In genomic region chr1:40844887-40845878, GRCh38 we compare ENCODE assay signal across 12 cellular contexts. TPM values are rescaled to one million over a fixed set of nuclear protein-coding genes. Genes with fewer than 3 reads are reported as not detected.
A peak's percentile ranks its signal among the peaks of the same experiment; 100 is the strongest.
DNase-seq lines count a peak whose midpoint lies in the region; ATAC-seq and TF ChIP-seq lines count a peak whose summit lies in the region.
"Had no signal": no experiment of that assay in that cellular context is flagged by ENCODE, and none has a peak within 500 bp of the region (broad histone marks: within the 10 kb centered on the region; RNA-seq: fewer than 3 reads in every experiment).

No MANE protein-coding gene starts in this region.

- no peaks in the 10 kb centered on the region for H3K79me1 ChIP-seq in IMR-90 (ENCODE audit: low read depth in 1 of 2, low read length in 2 of 2)

- H3K9ac ChIP-seq in IMR-90 (ENCODE audit: low read depth, low read length) = no peak overlapping the region

- TF ChIP-seq CTCF in IMR-90 (conservative IDR thresholded peaks at IDR 0.05; ENCODE audit: low read depth, low read length) (no peak), nephron (IDR thresholded peaks at IDR 0.05; ENCODE audit: unreplicated experiment in 3 of 3) (no peak), foreskin fibroblast (IDR thresholded peaks at IDR 0.05; ENCODE audit: low read depth, low read length) (no peak)

- no peak overlapping the region for H2BK15ac ChIP-seq in IMR-90 (ENCODE audit: low read depth, low read length)

- no peak overlapping the region for H3K4me3 ChIP-seq in IMR-90 (ENCODE audit: insufficient read depth, low read depth, low read length)
- no peak overlapping the region for H3K4me3 ChIP-seq in foreskin fibroblast (ENCODE audit: low read depth in 1 of 2, low read length in 2 of 2)
- H3K4me3 ChIP-seq: left ventricle myocardium inferior, SJSA1 had no signal

- no peaks in the 10 kb centered on the region for H3K36me3 ChIP-seq in IMR-90 (ENCODE audit: control insufficient read depth, insufficient read depth, low read length)
- H3K36me3 ChIP-seq: left ventricle myocardium inferior, SJSA1 had no signal

- H3K27ac Mint-ChIP-seq in activated CD4-positive, alpha-beta T cell treated with anti-CD3 and anti-CD28 coated beads, Interleukin-2, amount 10 ng/mL, durations not matched to agents 24 days and 14 days = peak overlapping the region; percentile 71
- peak overlapping the region; percentile 85 for H3K27ac Mint-ChIP-seq in activated CD8-positive, alpha-beta T cell treated with anti-CD3 and anti-CD28 coated beads, Interleukin-2, amount 10 ng/mL, durations not matched to agents 7 days and 5 days
- H3K27ac Mint-ChIP-seq in nephron = peak overlapping the region in 2 of 3 experiments; percentile 50 to 53

- H3K9me1 ChIP-seq in IMR-90 (ENCODE audit: insufficient read depth, low read length) = no peaks in the 10 kb centered on the region

- H2BK5ac ChIP-seq in IMR-90 (ENCODE audit: low read depth, low read length, poor library complexity, severe bottlenecking) = no peak overlapping the region

- in situ Hi-C loops in IMR-90 (cut with MboI; ENCODE audit: low sequenced_read_pairs) = loop anchor here (5.0 to 10.0 kb wide), 2 partner anchors 107 to 220 kb away; no protein-coding TSS in a partner anchor

- H2AK9ac ChIP-seq in IMR-90 (replicated peaks; ENCODE audit: low read depth, low read length, poor library complexity) = no peak overlapping the region

- H3K27me3 ChIP-seq in IMR-90 (ENCODE audit: control insufficient read depth, insufficient read depth, low read length) = peaks cover 13% of the 10 kb centered on the region
- H3K27me3 ChIP-seq: SJSA1 had no signal

- no peak overlapping the region for H4K8ac ChIP-seq in IMR-90 (ENCODE audit: low read depth in 2 of 2, low read length in 2 of 2)

- H2AK5ac ChIP-seq in IMR-90 (ENCODE audit: low read depth, low read length) = no peak overlapping the region

- H4K20me1 ChIP-seq in IMR-90 (ENCODE audit: insufficient read depth, low read length) = no peaks in the 10 kb centered on the region; the same call in 1 of the 2 replicates

- H3K4me1 Mint-ChIP-seq in activated CD4-positive, alpha-beta T cell treated with anti-CD3 and anti-CD28 coated beads, Interleukin-2, amount 10 ng/mL, durations not matched to agents 24 days and 14 days = peaks cover 50% of the 10 kb centered on the region
- peaks cover 48% of the 10 kb centered on the region for H3K4me1 Mint-ChIP-seq in activated CD8-positive, alpha-beta T cell treated with anti-CD3 and anti-CD28 coated beads, Interleukin-2, amount 10 ng/mL, durations not matched to agents 7 days and 5 days (ENCODE audit: low read depth)
- no peaks in the 10 kb centered on the region for H3K4me1 Mint-ChIP-seq in nephron

- no peak overlapping the region for H3K4ac ChIP-seq in IMR-90 (ENCODE audit: low read depth, low read length)

- DNase-seq in activated CD4-positive, alpha-beta T cell treated with anti-CD3 and anti-CD28 coated beads, Interleukin-2, amount 10 ng/mL, durations not matched to agents 24 days and 14 days = peak; percentile 73
- no peak for DNase-seq in activated CD4-positive, alpha-beta T cell treated with anti-CD3 and anti-CD28 coated beads, Interleukin-2, amount 50 U/mL, for 4 hours
- DNase-seq in IMR-90 (no peak), foreskin fibroblast (no peak), cortex of kidney (lab: John Stamatoyannopoulos, UW) (no peak)
- DNase-seq in activated CD8-positive, alpha-beta T cell treated with anti-CD3 and anti-CD28 coated beads, Interleukin-2, amount 10 ng/mL, durations not matched to agents 7 days and 5 days = peak; percentile 40
- DNase-seq: ACHN; left ventricle myocardium inferior; NK-92 treated with Interleukin-12 subunit alpha and Interleukin-12 subunit beta, amount 100 ng/mL, for 24 hours had no signal

- no peak for TF ChIP-seq POLR2A in IMR-90 (IDR thresholded peaks at IDR 0.05; ENCODE audit: low read depth, low read length)

- H3K4me3 Mint-ChIP-seq in activated CD4-positive, alpha-beta T cell treated with anti-CD3 and anti-CD28 coated beads, Interleukin-2, amount 10 ng/mL, durations not matched to agents 24 days and 14 days = peak overlapping the region; percentile 47
- peak overlapping the region; percentile 60 for H3K4me3 Mint-ChIP-seq in activated CD8-positive, alpha-beta T cell treated with anti-CD3 and anti-CD28 coated beads, Interleukin-2, amount 10 ng/mL, durations not matched to agents 7 days and 5 days
- no peak overlapping the region for H3K4me3 Mint-ChIP-seq in nephron

- no peak overlapping the region for H2AFZ ChIP-seq in IMR-90 (replicated peaks; ENCODE audit: low read length, poor library complexity)

- no peak overlapping the region for H3K56ac ChIP-seq in IMR-90 (ENCODE audit: extremely low read depth, insufficient read depth, low read length)

- no TSS peak for BruUV-seq in IMR-90 (replicated peaks; lab: Mats Ljungman, UMichigan)

- ATAC-seq in IMR-90 (ENCODE audit: low read depth) (no peak), GM21423 (IDR thresholded peaks at IDR 0.05; ENCODE audit: unreplicated experiment) (no peak)
- ATAC-seq in activated CD8-positive, alpha-beta T cell treated with anti-CD3 and anti-CD28 coated beads, Interleukin-2, amount 10 ng/mL, durations not matched to agents 7 days and 5 days = peak; percentile 43

- H3K27ac ChIP-seq in IMR-90 (ENCODE audit: insufficient read depth, low read length) = no peak overlapping the region
- H3K27ac ChIP-seq: left ventricle myocardium inferior, SJSA1 had no signal

- WGBS in IMR-90 (ENCODE audit: extremely low coverage in 2 of 2, insufficient read length in 1 of 2), 2 experiments = 40% methylated on average over 2 of the region's 9 CpGs; no CpG with 5 or more reads in 1 of the 2 experiments

- no peak overlapping the region for H3K18ac ChIP-seq in IMR-90 (ENCODE audit: low read depth, low read length)

- peaks cover 2% of the 10 kb centered on the region for H3K36me3 Mint-ChIP-seq in activated CD4-positive, alpha-beta T cell treated with anti-CD3 and anti-CD28 coated beads, Interleukin-2, amount 10 ng/mL, durations not matched to agents 24 days and 14 days (ENCODE audit: low read depth)
- H3K36me3 Mint-ChIP-seq in activated CD8-positive, alpha-beta T cell treated with anti-CD3 and anti-CD28 coated beads, Interleukin-2, amount 10 ng/mL, durations not matched to agents 7 days and 5 days (ENCODE audit: low read depth) = peaks cover 8% of the 10 kb centered on the region
- H3K36me3 Mint-ChIP-seq in nephron (ENCODE audit: low read depth) = no peaks in the 10 kb centered on the region

- no peak for TF ChIP-seq RAD21 in IMR-90 (IDR thresholded peaks at IDR 0.05; ENCODE audit: low read length)

- peaks cover 3% of the 10 kb centered on the region for H3K27me3 Mint-ChIP-seq in activated CD4-positive, alpha-beta T cell treated with anti-CD3 and anti-CD28 coated beads, Interleukin-2, amount 10 ng/mL, durations not matched to agents 24 days and 14 days
- no peaks in the 10 kb centered on the region for H3K27me3 Mint-ChIP-seq in activated CD8-positive, alpha-beta T cell treated with anti-CD3 and anti-CD28 coated beads, Interleukin-2, amount 10 ng/mL, durations not matched to agents 7 days and 5 days (ENCODE audit: low read depth)
- peaks cover 5% of the 10 kb centered on the region for H3K27me3 Mint-ChIP-seq in nephron (ENCODE audit: low read depth)

- dilution Hi-C loops in IMR-90 (cut with HindIII; ENCODE audit: low sequenced_read_pairs, unreplicated experiment) = no loop called here

- no peak overlapping the region for H2BK20ac ChIP-seq in IMR-90 (ENCODE audit: low read depth, low read length)

- 0 out of 2 replicates have a peak overlapping the region, but pooled peaks have one; percentile 10 for H3K23ac ChIP-seq in IMR-90 (ENCODE audit: low read depth, low read length)

- H3K4me1 ChIP-seq in IMR-90 (ENCODE audit: control insufficient read depth, insufficient read depth, low read length) = no peaks in the 10 kb centered on the region
- H3K4me1 ChIP-seq: SJSA1 had no signal

- H4K5ac ChIP-seq in IMR-90 (ENCODE audit: low read depth, low read length) = no peak overlapping the region

- peaks cover 6% of the 10 kb centered on the region for H3K9me3 Mint-ChIP-seq in activated CD4-positive, alpha-beta T cell treated with anti-CD3 and anti-CD28 coated beads, Interleukin-2, amount 10 ng/mL, durations not matched to agents 24 days and 14 days
- no peaks in the 10 kb centered on the region for H3K9me3 Mint-ChIP-seq in activated CD8-positive, alpha-beta T cell treated with anti-CD3 and anti-CD28 coated beads, Interleukin-2, amount 10 ng/mL, durations not matched to agents 7 days and 5 days (ENCODE audit: insufficient read depth)
- H3K9me3 Mint-ChIP-seq in nephron = peaks cover 5% of the 10 kb centered on the region

- 0 out of 2 replicates have a peak overlapping the region, but pooled peaks have one; percentile 35 for H3K14ac ChIP-seq in IMR-90 (replicated peaks; ENCODE audit: low read depth, low read length)

- POLR2A ChIA-PET in IMR-90 (lab: Charles Lee; ENCODE audit: unreplicated experiment) = no interaction called here
- POLR2A ChIA-PET in activated CD8-positive, alpha-beta T cell treated with anti-CD3 and anti-CD28 coated beads, Interleukin-2, amount 10 ng/mL, durations not matched to agents 7 days and 5 days (lab: Charles Lee) = interaction anchor here (0.6 to 0.7 kb wide), 2 partner anchors 17 to 21 kb away, joined by 3 to 4 read pairs; no protein-coding TSS in a partner anchor

- CTCF ChIA-PET in IMR-90 (lab: Yijun Ruan, JAX) = no interaction called here
- CTCF ChIA-PET in activated CD8-positive, alpha-beta T cell treated with anti-CD3 and anti-CD28 coated beads, Interleukin-2, amount 10 ng/mL, durations not matched to agents 7 days and 5 days (lab: Charles Lee) = interaction anchor here (0.6 to 2.7 kb wide), 18 partner anchors 8 to 701 kb away, joined by 3 to 23 read pairs (median 4); partner anchors contain the start of gene CITED4

- no peak overlapping the region for H4K91ac ChIP-seq in IMR-90 (ENCODE audit: insufficient read depth, low read depth, low read length)

- peaks cover 12% of the 10 kb centered on the region for H3K9me3 ChIP-seq in IMR-90 (ENCODE audit: control insufficient read depth, insufficient read depth, low read length)
- H3K9me3 ChIP-seq: SJSA1 had no signal

- H3K4me2 ChIP-seq in IMR-90 (ENCODE audit: low read depth, low read length) = peak overlapping the region; percentile 41; the same call in 1 of the 2 replicates

- intact Hi-C loops in activated CD4-positive, alpha-beta T cell treated with anti-CD3 and anti-CD28 coated beads, Interleukin-2, amount 10 ng/mL, durations not matched to agents 24 days and 14 days (cut with micrococcal nuclease) = loop anchor here (10.0 kb wide), 1 partner anchor 150 kb away; the partner anchor contains the start of gene NFYC
- intact Hi-C loops in IMR-90 (cut with micrococcal nuclease) = loop anchor here (5.0 kb wide), 1 partner anchor 277 kb away; no protein-coding TSS in a partner anchor

- H2BK120ac ChIP-seq in IMR-90 (ENCODE audit: low read depth, low read length) = no peak overlapping the region

RNA-seq across cellular contexts. Expression of gene CITED4, which starts 17.0 kb away (rescaled TPM):
- total RNA-seq in activated CD4-positive, alpha-beta T cell treated with anti-CD3 and anti-CD28 coated beads, Interleukin-2, amount 10 ng/mL, durations not matched to agents 24 days and 14 days = 5.5 and 6.0 TPM in 2 replicates
- under 0.01 and 0.28 TPM in 2 replicates for total RNA-seq in IMR-90 (2012; rRNA removed)
- 1.6 and 2.2 TPM in 2 replicates for polyA plus RNA-seq in IMR-90 (2012; rRNA removed)
- polyA plus RNA-seq in IMR-90 (2012; cell fraction: cytosol; rRNA removed) = 1.7 and 7.4 TPM in 2 replicates
- polyA plus RNA-seq in IMR-90 (2012; cell fraction: nucleus; rRNA removed; ENCODE audit: low replicate concordance) = 1.2 and 3.1 TPM in 2 replicates
- 1 to 10 TPM; 9.1 to 10.0 TPM for total RNA-seq in activated CD8-positive, alpha-beta T cell treated with anti-CD3 and anti-CD28 coated beads, Interleukin-2, amount 10 ng/mL, durations not matched to agents 7 days and 5 days

Comparison
In these comparisons a context has a peak if more than half of its experiments do, and no peak if none do; other contexts are left out.
1. DNase-seq: peak in activated CD4-positive, alpha-beta T cell treated with anti-CD3 and anti-CD28 coated beads, Interleukin-2, amount 10 ng/mL, durations not matched to agents 24 days and 14 days (single experiment) and activated CD8-positive, alpha-beta T cell treated with anti-CD3 and anti-CD28 coated beads, Interleukin-2, amount 10 ng/mL, durations not matched to agents 7 days and 5 days (single experiment); none in activated CD4-positive, alpha-beta T cell treated with anti-CD3 and anti-CD28 coated beads, Interleukin-2, amount 50 U/mL, for 4 hours (0 of 2), IMR-90 (single experiment), foreskin fibroblast (0 of 2) and cortex of kidney (single experiment).
2. H3K4me3 Mint-ChIP-seq: peak in activated CD4-positive, alpha-beta T cell treated with anti-CD3 and anti-CD28 coated beads, Interleukin-2, amount 10 ng/mL, durations not matched to agents 24 days and 14 days (single experiment) and activated CD8-positive, alpha-beta T cell treated with anti-CD3 and anti-CD28 coated beads, Interleukin-2, amount 10 ng/mL, durations not matched to agents 7 days and 5 days (single experiment); none in nephron (0 of 3).
3. Peak in every context shown above with its lines, with median percentiles within 50 percentile points of each other: H3K27ac Mint-ChIP-seq.